29 cellular contexts compared by ENCODE assay signal in the genomic region with DNA sequence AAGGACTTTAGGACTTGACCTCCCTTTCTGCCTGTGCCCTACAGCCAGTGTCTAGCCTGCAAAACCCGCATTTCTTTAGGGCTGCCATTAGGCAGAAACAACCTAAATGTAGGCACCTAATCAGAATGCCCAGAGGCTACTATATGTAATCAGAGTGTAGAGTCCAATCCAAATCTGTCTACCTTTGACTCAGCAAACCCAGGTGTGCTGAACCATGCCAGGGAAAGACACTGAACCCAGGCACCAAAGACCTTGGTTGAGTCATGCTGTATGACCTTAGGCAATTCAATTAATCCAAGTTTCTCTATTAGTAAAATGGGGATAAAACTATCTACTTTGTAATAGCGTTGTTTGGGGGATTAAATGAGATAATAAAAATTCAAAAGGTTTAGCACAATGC. TPM values are rescaled to one million over a fixed set of nuclear protein-coding genes. Genes with fewer than 3 reads are reported as not detected.
"Had no signal": no experiment of that assay in that cellular context is flagged by ENCODE, and none has a peak within 500 bp of the region (broad histone marks: within the 10 kb centered on the region; RNA-seq: fewer than 3 reads in every experiment).

No MANE protein-coding gene starts in this region.

- H3K27ac ChIP-seq: adrenal gland, ascending aorta, gastroesophageal sphincter, left lung, lower lobe of right lung, right lobe of liver, skin epidermis, upper lobe of left lung, vagina, WERI-Rb-1 had no signal

- H3K27me3 ChIP-seq: adrenal gland, ascending aorta, left lung, right lobe of liver, upper lobe of left lung, vagina had no signal

- H3K9me3 ChIP-seq: adrenal gland, ascending aorta, gastroesophageal sphincter, left lung, lower lobe of right lung, right lobe of liver, upper lobe of left lung, vagina had no signal

- H3K9me3 Mint-ChIP-seq: activated naive CD4-positive, alpha-beta T cell treated with anti-CD3 and anti-CD28 coated beads for 36 hours; activated naive CD8-positive, alpha-beta T cell treated with anti-CD3 and anti-CD28 coated beads for 36 hours; activated T-helper 1 cell treated with anti-CD3 and anti-CD28 coated beads, Interleukin-12 subunit alpha, Interleukin-12 subunit beta, Interleukin-2, Interleukin-4 antibody, amounts not matched to agents 30 ng/mL and 10 ng/mL and 1 ng/mL, durations not matched to agents 14 hours and 24 hours and 36 hours; brain; endodermal cell; nephron; stimulated activated effector memory CD8-positive, alpha-beta T cell treated with anti-CD3 and anti-CD28 coated beads, Interleukin-12 subunit alpha, Interleukin-12 subunit beta, amount 100 ng/mL, for 72 hours; stimulated activated naive CD8-positive, alpha-beta T cell treated with anti-CD3 and anti-CD28 coated beads, Interleukin-15, amount 100 ng/mL, for 72 hours; T-helper 1 cell treated with Interleukin-12 subunit alpha and Interleukin-12 subunit beta and Interleukin-4 antibody, amounts not matched to agents 30 μg/mL and 1 μg/mL, for 36 hours had no signal

- H3K36me3 Mint-ChIP-seq: activated naive CD8-positive, alpha-beta T cell treated with anti-CD3 and anti-CD28 coated beads for 36 hours; stimulated activated effector memory CD8-positive, alpha-beta T cell treated with anti-CD3 and anti-CD28 coated beads, Interleukin-12 subunit alpha, Interleukin-12 subunit beta, amount 100 ng/mL, for 72 hours had no signal

- H3K4me1 Mint-ChIP-seq: activated naive CD8-positive, alpha-beta T cell treated with anti-CD3 and anti-CD28 coated beads for 36 hours; brain; nephron; stimulated activated effector memory CD8-positive, alpha-beta T cell treated with anti-CD3 and anti-CD28 coated beads, Interleukin-12 subunit alpha, Interleukin-12 subunit beta, amount 100 ng/mL, for 72 hours; stimulated activated naive CD8-positive, alpha-beta T cell treated with anti-CD3 and anti-CD28 coated beads, Interleukin-15, amount 100 ng/mL, for 72 hours had no signal

- H3K27ac Mint-ChIP-seq: activated naive CD4-positive, alpha-beta T cell treated with anti-CD3 and anti-CD28 coated beads for 36 hours; activated naive CD8-positive, alpha-beta T cell treated with anti-CD3 and anti-CD28 coated beads for 36 hours; activated T-helper 1 cell treated with anti-CD3 and anti-CD28 coated beads, Interleukin-12 subunit alpha, Interleukin-12 subunit beta, Interleukin-2, Interleukin-4 antibody, amounts not matched to agents 30 ng/mL and 10 ng/mL and 1 ng/mL, durations not matched to agents 14 hours and 24 hours and 36 hours; brain; nephron; stimulated activated effector memory CD8-positive, alpha-beta T cell treated with anti-CD3 and anti-CD28 coated beads, Interleukin-12 subunit alpha, Interleukin-12 subunit beta, amount 100 ng/mL, for 72 hours; stimulated activated naive CD8-positive, alpha-beta T cell treated with anti-CD3 and anti-CD28 coated beads, Interleukin-15, amount 100 ng/mL, for 72 hours; T-helper 1 cell treated with Interleukin-12 subunit alpha and Interleukin-12 subunit beta and Interleukin-4 antibody, amounts not matched to agents 30 μg/mL and 1 μg/mL, for 36 hours had no signal

- H3K27me3 Mint-ChIP-seq: activated naive CD8-positive, alpha-beta T cell treated with anti-CD3 and anti-CD28 coated beads for 36 hours; stimulated activated naive CD8-positive, alpha-beta T cell treated with anti-CD3 and anti-CD28 coated beads, Interleukin-15, amount 100 ng/mL, for 72 hours had no signal

- DNase-seq: activated CD4-positive, alpha-beta T cell treated with anti-CD3 and anti-CD28 coated beads for 48 hours; activated CD4-positive, alpha-beta T cell treated with anti-CD3 and anti-CD28 coated beads, Interleukin-2, amount 50 U/mL, for 48 hours; activated effector memory CD4-positive, alpha-beta T cell treated with anti-CD3 and anti-CD28 coated beads, Interleukin-2, amount 50 U/mL, for 16 hours; activated naive CD4-positive, alpha-beta T cell treated with anti-CD3 and anti-CD28 coated beads for 36 hours; activated naive CD8-positive, alpha-beta T cell treated with anti-CD3 and anti-CD28 coated beads for 36 hours; adrenal gland; central memory CD4-positive, alpha-beta T cell; hippocampal formation; left lung; lower lobe of right lung; right lobe of liver; stimulated activated CD4-positive, alpha-beta T cell treated with anti-CD3 and anti-CD28 coated beads, Interleukin-12 subunit alpha, Interleukin-12 subunit beta, amount 100 ng/mL, for 4 hours; stimulated activated CD4-positive, alpha-beta T cell treated with anti-CD3 and anti-CD28 coated beads, Interleukin-4, amount 100 ng/mL, for 1 hour; stimulated activated naive CD8-positive, alpha-beta T cell treated with anti-CD3 and anti-CD28 coated beads, Interleukin-15, amount 100 ng/mL, for 72 hours; substantia nigra; T-helper 9 cell; upper lobe of left lung; WERI-Rb-1 had no signal

- H3K4me3 Mint-ChIP-seq: activated naive CD4-positive, alpha-beta T cell treated with anti-CD3 and anti-CD28 coated beads for 36 hours; activated naive CD8-positive, alpha-beta T cell treated with anti-CD3 and anti-CD28 coated beads for 36 hours; activated T-helper 1 cell treated with anti-CD3 and anti-CD28 coated beads, Interleukin-12 subunit alpha, Interleukin-12 subunit beta, Interleukin-2, Interleukin-4 antibody, amounts not matched to agents 30 ng/mL and 10 ng/mL and 1 ng/mL, durations not matched to agents 14 hours and 24 hours and 36 hours; brain; endodermal cell; nephron; stimulated activated effector memory CD8-positive, alpha-beta T cell treated with anti-CD3 and anti-CD28 coated beads, Interleukin-12 subunit alpha, Interleukin-12 subunit beta, amount 100 ng/mL, for 72 hours; stimulated activated naive CD8-positive, alpha-beta T cell treated with anti-CD3 and anti-CD28 coated beads, Interleukin-15, amount 100 ng/mL, for 72 hours; T-helper 1 cell treated with Interleukin-12 subunit alpha and Interleukin-12 subunit beta and Interleukin-4 antibody, amounts not matched to agents 30 μg/mL and 1 μg/mL, for 36 hours had no signal

- H3K36me3 ChIP-seq: adrenal gland, ascending aorta, gastroesophageal sphincter, left lung, lower lobe of right lung, right lobe of liver, upper lobe of left lung, vagina, WERI-Rb-1 had no signal

- H3K4me1 ChIP-seq: adrenal gland, ascending aorta, gastroesophageal sphincter, left lung, lower lobe of right lung, right lobe of liver, upper lobe of left lung, vagina had no signal

- H3K4me3 ChIP-seq: adrenal gland, ascending aorta, gastroesophageal sphincter, left lung, lower lobe of right lung, right lobe of liver, skin epidermis, upper lobe of left lung, vagina had no signal

RNA-seq across cellular contexts. Expression of a gene that starts 20.7 kb away (rescaled TPM):
- total RNA-seq: ascending aorta had no signal

RNA-seq across cellular contexts. Expression of a gene that starts 58.4 kb away (rescaled TPM):
- total RNA-seq: ascending aorta, osteoblast had no signal
